In genomic region chr3:123696796-123697195, GRCh38 we compare ENCODE assay signal across 22 cellular contexts.
DNase-seq lines count a peak whose midpoint lies in the region; ATAC-seq and TF ChIP-seq lines count a peak whose summit lies in the region.
"Had no signal": no experiment of that assay in that cellular context is flagged by ENCODE, and none has a peak within 500 bp of the region (broad histone marks: within the 10 kb centered on the region; RNA-seq: fewer than 3 reads in every experiment).

No MANE protein-coding gene starts in this region.

- peak overlapping the region; percentile 96 for H3K27ac ChIP-seq in muscle layer of colon (ENCODE audit: low read depth, low read length)
- H3K27ac ChIP-seq in stomach smooth muscle (ENCODE audit: low read length) = peak overlapping the region; percentile 98
- H3K27ac ChIP-seq in brain microvascular endothelial cell = no peak overlapping the region
- H3K27ac ChIP-seq: neutrophil, SJCRH30 had no signal

- intact Hi-C loops in dendritic cell treated with granulocyte-macrophage colony-stimulating factor and Interleukin-4, amounts not matched to agents 40 ng/mL and 50 ng/mL, for 4 days (cut with micrococcal nuclease) = no loop called here

- in situ Hi-C loops in brain microvascular endothelial cell (cut with HindIII; ENCODE audit: low pct_ligation_motif_present, low sequenced_read_pairs) = no loop called here

- DNase-seq in HFFc6 (no peak), A172 (ENCODE audit: low spot score) (no peak), brain microvascular endothelial cell (no peak)
- DNase-seq: activated CD4-positive, alpha-beta memory T cell treated with anti-CD3 and anti-CD28 coated beads for 36 hours; activated naive CD4-positive, alpha-beta T cell treated with anti-CD3 and anti-CD28 coated beads, Interleukin-2, amount 10 ng/mL, durations not matched to agents 7 days and 5 days; activated T-cell treated with anti-CD3 and anti-CD28 coated beads, Interleukin-2, amount 50 U/mL, for 24 hours; CD8-positive, alpha-beta T cell; DND-41; islet precursor cell; Kasumi-1; NCI-H1105; NCI-H2171; NCI-H526 treated with DMSO at 0.1 percent for 48 hours; SJCRH30; stimulated activated CD4-positive, alpha-beta T cell treated with anti-CD3 and anti-CD28 coated beads, Interleukin-4, amount 100 ng/mL, for 24 hours had no signal

- H3K9me3 Mint-ChIP-seq in HFFc6 = peaks cover 9% of the 10 kb centered on the region; the same call in 1 of the 2 replicates
- H3K9me3 Mint-ChIP-seq in dendritic cell treated with granulocyte-macrophage colony-stimulating factor and Interleukin-4, amounts not matched to agents 40 ng/mL and 50 ng/mL, for 4 days = no peaks in the 10 kb centered on the region
- H3K9me3 Mint-ChIP-seq: activated CD4-positive, alpha-beta memory T cell treated with anti-CD3 and anti-CD28 coated beads for 36 hours; activated naive CD4-positive, alpha-beta T cell treated with anti-CD3 and anti-CD28 coated beads, Interleukin-2, amount 10 ng/mL, durations not matched to agents 7 days and 5 days; activated T-cell treated with anti-CD3 and anti-CD28 coated beads, Interleukin-2, amount 50 U/mL, for 24 hours; CD8-positive, alpha-beta T cell had no signal

- no peak overlapping the region for H3K4me3 Mint-ChIP-seq in HFFc6
- no peak overlapping the region for H3K4me3 Mint-ChIP-seq in dendritic cell treated with granulocyte-macrophage colony-stimulating factor and Interleukin-4, amounts not matched to agents 40 ng/mL and 50 ng/mL, for 4 days
- H3K4me3 Mint-ChIP-seq: activated CD4-positive, alpha-beta memory T cell treated with anti-CD3 and anti-CD28 coated beads for 36 hours; activated naive CD4-positive, alpha-beta T cell treated with anti-CD3 and anti-CD28 coated beads, Interleukin-2, amount 10 ng/mL, durations not matched to agents 7 days and 5 days; activated T-cell treated with anti-CD3 and anti-CD28 coated beads, Interleukin-2, amount 50 U/mL, for 24 hours; CD8-positive, alpha-beta T cell had no signal

- H3K36me3 Mint-ChIP-seq in HFFc6 (ENCODE audit: low read depth) = peaks cover 62% of the 10 kb centered on the region
- H3K36me3 Mint-ChIP-seq in dendritic cell treated with granulocyte-macrophage colony-stimulating factor and Interleukin-4, amounts not matched to agents 40 ng/mL and 50 ng/mL, for 4 days (ENCODE audit: low read depth) = no peaks in the 10 kb centered on the region
- H3K36me3 Mint-ChIP-seq: activated CD4-positive, alpha-beta memory T cell treated with anti-CD3 and anti-CD28 coated beads for 36 hours; activated naive CD4-positive, alpha-beta T cell treated with anti-CD3 and anti-CD28 coated beads, Interleukin-2, amount 10 ng/mL, durations not matched to agents 7 days and 5 days; CD8-positive, alpha-beta T cell had no signal

- H3K27me3 ChIP-seq in muscle layer of colon (ENCODE audit: control insufficient read depth in 1 of 2, insufficient read depth in 2 of 2, low read length in 2 of 2) = no peaks in the 10 kb centered on the region
- H3K27me3 ChIP-seq in stomach smooth muscle (ENCODE audit: control insufficient read depth in 1 of 2, insufficient read depth in 2 of 2, low read length in 2 of 2) = no peaks in the 10 kb centered on the region
- no peaks in the 10 kb centered on the region for H3K27me3 ChIP-seq in brain microvascular endothelial cell (replicated peaks)
- H3K27me3 ChIP-seq: neutrophil, SJCRH30 had no signal

- peaks cover 37% of the 10 kb centered on the region for H3K4me1 ChIP-seq in muscle layer of colon (ENCODE audit: insufficient read depth, low read length)
- peaks cover 60% of the 10 kb centered on the region for H3K4me1 ChIP-seq in stomach smooth muscle (ENCODE audit: control insufficient read depth, insufficient read depth, low read length)

- H3K36me3 ChIP-seq in muscle layer of colon (ENCODE audit: insufficient read depth, low read length) = peaks cover 31% of the 10 kb centered on the region
- peaks cover 20 to 40% of the 10 kb centered on the region in 2 donors for H3K36me3 ChIP-seq in stomach smooth muscle (ENCODE audit: control insufficient read depth in 2 of 2, insufficient read depth in 2 of 2, low read length in 2 of 2)
- no peaks in the 10 kb centered on the region for H3K36me3 ChIP-seq in brain microvascular endothelial cell (replicated peaks)
- H3K36me3 ChIP-seq: neutrophil, SJCRH30 had no signal

- no peak for TF ChIP-seq CTCF in HFFc6 (IDR thresholded peaks at IDR 0.05)
- TF ChIP-seq CTCF in brain microvascular endothelial cell (IDR thresholded peaks at IDR 0.05; ENCODE audit: low read depth, low read length, missing control alignments) = no peak

- H3K27me3 Mint-ChIP-seq in HFFc6 (ENCODE audit: insufficient read depth) = peaks cover 50% of the 10 kb centered on the region
- H3K27me3 Mint-ChIP-seq in dendritic cell treated with granulocyte-macrophage colony-stimulating factor and Interleukin-4, amounts not matched to agents 40 ng/mL and 50 ng/mL, for 4 days = peaks cover 6% of the 10 kb centered on the region

- H3K9ac ChIP-seq in muscle layer of colon (ENCODE audit: low read length) = peak overlapping the region; percentile 98
- peak overlapping the region; percentile 83 to 99 for H3K9ac ChIP-seq in stomach smooth muscle (ENCODE audit: low read length in 2 of 2)

- H3K9me3 ChIP-seq in muscle layer of colon (ENCODE audit: low read length) = no peaks in the 10 kb centered on the region
- H3K9me3 ChIP-seq in stomach smooth muscle (ENCODE audit: control insufficient read depth in 2 of 2, low read length in 2 of 2) = no peaks in the 10 kb centered on the region
- H3K9me3 ChIP-seq: neutrophil, SJCRH30 had no signal

- ATAC-seq in GM19452 (IDR thresholded peaks at IDR 0.05; ENCODE audit: unreplicated experiment) (no peak), HG03439 (IDR thresholded peaks at IDR 0.05; ENCODE audit: unreplicated experiment) (no peak)
- ATAC-seq: CD8-positive, alpha-beta T cell; esophagus mucosa had no signal

- H3K4me3 ChIP-seq in muscle layer of colon (ENCODE audit: low read depth in 1 of 2, low read length in 2 of 2) = peak overlapping the region; percentile 84 to 89
- H3K4me3 ChIP-seq in stomach smooth muscle (ENCODE audit: low read length in 2 of 2) = peak overlapping the region; percentile 83 to 96
- no peak overlapping the region for H3K4me3 ChIP-seq in brain microvascular endothelial cell (ENCODE audit: low read depth, low read length)
- H3K4me3 ChIP-seq: SJCRH30 had no signal

- peaks cover 71% of the 10 kb centered on the region for H3K4me1 Mint-ChIP-seq in HFFc6 (ENCODE audit: low read depth)
- H3K4me1 Mint-ChIP-seq in dendritic cell treated with granulocyte-macrophage colony-stimulating factor and Interleukin-4, amounts not matched to agents 40 ng/mL and 50 ng/mL, for 4 days (ENCODE audit: low read depth) = peaks cover 52% of the 10 kb centered on the region
- H3K4me1 Mint-ChIP-seq: activated naive CD4-positive, alpha-beta T cell treated with anti-CD3 and anti-CD28 coated beads, Interleukin-2, amount 10 ng/mL, durations not matched to agents 7 days and 5 days had no signal

- H3K27ac Mint-ChIP-seq in HFFc6 = peak overlapping the region; percentile 57
- H3K27ac Mint-ChIP-seq in dendritic cell treated with granulocyte-macrophage colony-stimulating factor and Interleukin-4, amounts not matched to agents 40 ng/mL and 50 ng/mL, for 4 days = peak overlapping the region; percentile 91
- H3K27ac Mint-ChIP-seq: activated CD4-positive, alpha-beta memory T cell treated with anti-CD3 and anti-CD28 coated beads for 36 hours; activated naive CD4-positive, alpha-beta T cell treated with anti-CD3 and anti-CD28 coated beads, Interleukin-2, amount 10 ng/mL, durations not matched to agents 7 days and 5 days; activated T-cell treated with anti-CD3 and anti-CD28 coated beads, Interleukin-2, amount 50 U/mL, for 24 hours; CD8-positive, alpha-beta T cell had no signal
